1 cellular context compared by ENCODE assay signal in the genomic region with DNA sequence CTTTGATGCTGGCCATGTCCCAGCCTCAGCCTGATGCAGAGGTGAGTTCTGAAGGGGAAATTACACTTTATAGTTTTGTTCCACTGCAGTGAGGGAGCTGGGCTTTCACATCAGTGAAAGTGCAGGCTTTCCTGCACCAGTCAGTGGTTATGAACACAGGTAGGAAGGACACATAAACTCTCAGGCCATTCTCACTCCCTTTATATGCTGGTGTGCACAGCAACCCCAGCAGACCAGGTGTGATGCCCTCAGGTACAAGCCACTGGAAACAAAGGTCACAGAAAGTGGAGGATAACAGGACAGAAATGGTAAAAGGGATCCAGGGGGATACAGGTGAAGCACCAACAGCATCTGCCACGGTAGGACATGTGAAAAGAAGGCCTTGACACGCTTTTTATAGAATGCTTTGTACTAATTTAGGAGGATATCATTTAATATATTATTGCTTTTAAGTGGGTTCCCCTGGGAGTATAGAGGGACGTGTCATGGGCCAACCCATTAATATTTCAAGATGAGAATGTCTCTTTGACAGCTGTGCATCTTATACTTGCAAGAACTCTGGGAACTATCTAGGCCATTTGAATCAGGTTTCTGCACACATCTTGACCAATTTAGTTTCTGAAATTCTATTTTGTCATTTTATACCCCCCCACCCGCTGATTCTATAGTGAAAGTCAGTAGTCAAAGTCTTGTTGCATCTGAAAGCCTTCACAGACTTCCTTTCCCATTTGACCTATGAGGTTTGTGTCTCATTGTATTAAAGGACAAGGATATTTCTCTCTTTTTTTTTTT.
A peak's percentile ranks its signal among the peaks of the same experiment; 100 is the strongest.
TF ChIP-seq lines count a peak whose summit lies in the region.

No MANE protein-coding gene starts in this region.

TF ChIP-seq in GM12878, 131 proteins besides CTCF, POLR2A, EP300 and RAD21 (continued from another document and continues in another):
- TF ChIP-seq, protein P1, sequence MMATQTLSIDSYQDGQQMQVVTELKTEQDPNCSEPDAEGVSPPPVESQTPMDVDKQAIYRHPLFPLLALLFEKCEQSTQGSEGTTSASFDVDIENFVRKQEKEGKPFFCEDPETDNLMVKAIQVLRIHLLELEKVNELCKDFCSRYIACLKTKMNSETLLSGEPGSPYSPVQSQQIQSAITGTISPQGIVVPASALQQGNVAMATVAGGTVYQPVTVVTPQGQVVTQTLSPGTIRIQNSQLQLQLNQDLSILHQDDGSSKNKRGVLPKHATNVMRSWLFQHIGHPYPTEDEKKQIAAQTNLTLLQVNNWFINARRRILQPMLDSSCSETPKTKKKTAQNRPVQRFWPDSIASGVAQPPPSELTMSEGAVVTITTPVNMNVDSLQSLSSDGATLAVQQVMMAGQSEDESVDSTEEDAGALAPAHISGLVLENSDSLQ (IDR thresholded peaks at IDR 0.05), result peak; percentile 68; the same call in 1 of the 2 replicates
- TF ChIP-seq, protein P2, sequence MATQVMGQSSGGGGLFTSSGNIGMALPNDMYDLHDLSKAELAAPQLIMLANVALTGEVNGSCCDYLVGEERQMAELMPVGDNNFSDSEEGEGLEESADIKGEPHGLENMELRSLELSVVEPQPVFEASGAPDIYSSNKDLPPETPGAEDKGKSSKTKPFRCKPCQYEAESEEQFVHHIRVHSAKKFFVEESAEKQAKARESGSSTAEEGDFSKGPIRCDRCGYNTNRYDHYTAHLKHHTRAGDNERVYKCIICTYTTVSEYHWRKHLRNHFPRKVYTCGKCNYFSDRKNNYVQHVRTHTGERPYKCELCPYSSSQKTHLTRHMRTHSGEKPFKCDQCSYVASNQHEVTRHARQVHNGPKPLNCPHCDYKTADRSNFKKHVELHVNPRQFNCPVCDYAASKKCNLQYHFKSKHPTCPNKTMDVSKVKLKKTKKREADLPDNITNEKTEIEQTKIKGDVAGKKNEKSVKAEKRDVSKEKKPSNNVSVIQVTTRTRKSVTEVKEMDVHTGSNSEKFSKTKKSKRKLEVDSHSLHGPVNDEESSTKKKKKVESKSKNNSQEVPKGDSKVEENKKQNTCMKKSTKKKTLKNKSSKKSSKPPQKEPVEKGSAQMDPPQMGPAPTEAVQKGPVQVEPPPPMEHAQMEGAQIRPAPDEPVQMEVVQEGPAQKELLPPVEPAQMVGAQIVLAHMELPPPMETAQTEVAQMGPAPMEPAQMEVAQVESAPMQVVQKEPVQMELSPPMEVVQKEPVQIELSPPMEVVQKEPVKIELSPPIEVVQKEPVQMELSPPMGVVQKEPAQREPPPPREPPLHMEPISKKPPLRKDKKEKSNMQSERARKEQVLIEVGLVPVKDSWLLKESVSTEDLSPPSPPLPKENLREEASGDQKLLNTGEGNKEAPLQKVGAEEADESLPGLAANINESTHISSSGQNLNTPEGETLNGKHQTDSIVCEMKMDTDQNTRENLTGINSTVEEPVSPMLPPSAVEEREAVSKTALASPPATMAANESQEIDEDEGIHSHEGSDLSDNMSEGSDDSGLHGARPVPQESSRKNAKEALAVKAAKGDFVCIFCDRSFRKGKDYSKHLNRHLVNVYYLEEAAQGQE (IDR thresholded peaks at IDR 0.05; ENCODE audit: low read depth, low read length), result no peak
- TF ChIP-seq IKZF2 (IDR thresholded peaks at IDR 0.05), result 0 out of 4 replicates have a peak, but pooled peaks of 1 of the 2 experiments have one; percentile 9
- TF ChIP-seq RBBP5 (conservative IDR thresholded peaks at IDR 0.05), result no peak
- TF ChIP-seq, protein P3, sequence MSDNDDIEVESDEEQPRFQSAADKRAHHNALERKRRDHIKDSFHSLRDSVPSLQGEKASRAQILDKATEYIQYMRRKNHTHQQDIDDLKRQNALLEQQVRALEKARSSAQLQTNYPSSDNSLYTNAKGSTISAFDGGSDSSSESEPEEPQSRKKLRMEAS (IDR thresholded peaks at IDR 0.05; ENCODE audit: low read depth, low read length), result no peak
- TF ChIP-seq IKZF1 (conservative IDR thresholded peaks at IDR 0.05), result peak; percentile 26; the same call in 1 of the 2 replicates
- no peak for TF ChIP-seq BACH1 (IDR thresholded peaks at IDR 0.05; ENCODE audit: borderline replicate concordance)
- TF ChIP-seq, protein P4, sequence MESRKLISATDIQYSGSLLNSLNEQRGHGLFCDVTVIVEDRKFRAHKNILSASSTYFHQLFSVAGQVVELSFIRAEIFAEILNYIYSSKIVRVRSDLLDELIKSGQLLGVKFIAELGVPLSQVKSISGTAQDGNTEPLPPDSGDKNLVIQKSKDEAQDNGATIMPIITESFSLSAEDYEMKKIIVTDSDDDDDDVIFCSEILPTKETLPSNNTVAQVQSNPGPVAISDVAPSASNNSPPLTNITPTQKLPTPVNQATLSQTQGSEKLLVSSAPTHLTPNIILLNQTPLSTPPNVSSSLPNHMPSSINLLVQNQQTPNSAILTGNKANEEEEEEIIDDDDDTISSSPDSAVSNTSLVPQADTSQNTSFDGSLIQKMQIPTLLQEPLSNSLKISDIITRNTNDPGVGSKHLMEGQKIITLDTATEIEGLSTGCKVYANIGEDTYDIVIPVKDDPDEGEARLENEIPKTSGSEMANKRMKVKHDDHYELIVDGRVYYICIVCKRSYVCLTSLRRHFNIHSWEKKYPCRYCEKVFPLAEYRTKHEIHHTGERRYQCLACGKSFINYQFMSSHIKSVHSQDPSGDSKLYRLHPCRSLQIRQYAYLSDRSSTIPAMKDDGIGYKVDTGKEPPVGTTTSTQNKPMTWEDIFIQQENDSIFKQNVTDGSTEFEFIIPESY (IDR thresholded peaks at IDR 0.05), result no peak
- no peak for TF ChIP-seq SUPT20H (IDR thresholded peaks at IDR 0.05; ENCODE audit: borderline replicate concordance, control insufficient read depth, low read depth, low read length)
- TF ChIP-seq FOS (IDR thresholded peaks at IDR 0.05; ENCODE audit: borderline replicate concordance, extremely low read depth, insufficient read length), result no peak
- no peak for TF ChIP-seq SRF (IDR thresholded peaks at IDR 0.05; ENCODE audit: low read depth in 2 of 2, low read length in 2 of 2)
- TF ChIP-seq PML (IDR thresholded peaks at IDR 0.05; ENCODE audit: low read length), result peak; percentile 62
- peak; percentile 23; the same call in 1 of the 2 replicates for TF ChIP-seq TBL1XR1 (IDR thresholded peaks at IDR 0.05; ENCODE audit: low read depth, low read length)
- TF ChIP-seq, protein P5, sequence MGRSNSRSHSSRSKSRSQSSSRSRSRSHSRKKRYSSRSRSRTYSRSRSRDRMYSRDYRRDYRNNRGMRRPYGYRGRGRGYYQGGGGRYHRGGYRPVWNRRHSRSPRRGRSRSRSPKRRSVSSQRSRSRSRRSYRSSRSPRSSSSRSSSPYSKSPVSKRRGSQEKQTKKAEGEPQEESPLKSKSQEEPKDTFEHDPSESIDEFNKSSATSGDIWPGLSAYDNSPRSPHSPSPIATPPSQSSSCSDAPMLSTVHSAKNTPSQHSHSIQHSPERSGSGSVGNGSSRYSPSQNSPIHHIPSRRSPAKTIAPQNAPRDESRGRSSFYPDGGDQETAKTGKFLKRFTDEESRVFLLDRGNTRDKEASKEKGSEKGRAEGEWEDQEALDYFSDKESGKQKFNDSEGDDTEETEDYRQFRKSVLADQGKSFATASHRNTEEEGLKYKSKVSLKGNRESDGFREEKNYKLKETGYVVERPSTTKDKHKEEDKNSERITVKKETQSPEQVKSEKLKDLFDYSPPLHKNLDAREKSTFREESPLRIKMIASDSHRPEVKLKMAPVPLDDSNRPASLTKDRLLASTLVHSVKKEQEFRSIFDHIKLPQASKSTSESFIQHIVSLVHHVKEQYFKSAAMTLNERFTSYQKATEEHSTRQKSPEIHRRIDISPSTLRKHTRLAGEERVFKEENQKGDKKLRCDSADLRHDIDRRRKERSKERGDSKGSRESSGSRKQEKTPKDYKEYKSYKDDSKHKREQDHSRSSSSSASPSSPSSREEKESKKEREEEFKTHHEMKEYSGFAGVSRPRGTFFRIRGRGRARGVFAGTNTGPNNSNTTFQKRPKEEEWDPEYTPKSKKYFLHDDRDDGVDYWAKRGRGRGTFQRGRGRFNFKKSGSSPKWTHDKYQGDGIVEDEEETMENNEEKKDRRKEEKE (IDR thresholded peaks at IDR 0.05), result no peak
- TF ChIP-seq MXI1 (IDR thresholded peaks at IDR 0.05; ENCODE audit: low read depth, low read length), result no peak
- no peak for TF ChIP-seq SPI1 (IDR thresholded peaks at IDR 0.05; ENCODE audit: borderline replicate concordance, insufficient read depth, low read depth, low read length)
- TF ChIP-seq KAT2A (conservative IDR thresholded peaks at IDR 0.05; ENCODE audit: control insufficient read depth, low read depth, low read length), result no peak
- 0 out of 2 replicates have a peak, but pooled peaks have one; percentile 8 for TF ChIP-seq GABPA (IDR thresholded peaks at IDR 0.05; ENCODE audit: low read depth)
- peak; percentile 83; the same call in 1 of the 2 replicates for TF ChIP-seq NFIC (IDR thresholded peaks at IDR 0.05; ENCODE audit: low read depth, low read length)
- TF ChIP-seq, protein P6, sequence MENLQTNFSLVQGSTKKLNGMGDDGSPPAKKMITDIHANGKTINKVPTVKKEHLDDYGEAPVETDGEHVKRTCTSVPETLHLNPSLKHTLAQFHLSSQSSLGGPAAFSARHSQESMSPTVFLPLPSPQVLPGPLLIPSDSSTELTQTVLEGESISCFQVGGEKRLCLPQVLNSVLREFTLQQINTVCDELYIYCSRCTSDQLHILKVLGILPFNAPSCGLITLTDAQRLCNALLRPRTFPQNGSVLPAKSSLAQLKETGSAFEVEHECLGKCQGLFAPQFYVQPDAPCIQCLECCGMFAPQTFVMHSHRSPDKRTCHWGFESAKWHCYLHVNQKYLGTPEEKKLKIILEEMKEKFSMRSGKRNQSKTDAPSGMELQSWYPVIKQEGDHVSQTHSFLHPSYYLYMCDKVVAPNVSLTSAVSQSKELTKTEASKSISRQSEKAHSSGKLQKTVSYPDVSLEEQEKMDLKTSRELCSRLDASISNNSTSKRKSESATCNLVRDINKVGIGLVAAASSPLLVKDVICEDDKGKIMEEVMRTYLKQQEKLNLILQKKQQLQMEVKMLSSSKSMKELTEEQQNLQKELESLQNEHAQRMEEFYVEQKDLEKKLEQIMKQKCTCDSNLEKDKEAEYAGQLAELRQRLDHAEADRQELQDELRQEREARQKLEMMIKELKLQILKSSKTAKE (IDR thresholded peaks at IDR 0.05; ENCODE audit: low read depth, poor library complexity, severe bottlenecking), result no peak
- TF ChIP-seq, protein P7, sequence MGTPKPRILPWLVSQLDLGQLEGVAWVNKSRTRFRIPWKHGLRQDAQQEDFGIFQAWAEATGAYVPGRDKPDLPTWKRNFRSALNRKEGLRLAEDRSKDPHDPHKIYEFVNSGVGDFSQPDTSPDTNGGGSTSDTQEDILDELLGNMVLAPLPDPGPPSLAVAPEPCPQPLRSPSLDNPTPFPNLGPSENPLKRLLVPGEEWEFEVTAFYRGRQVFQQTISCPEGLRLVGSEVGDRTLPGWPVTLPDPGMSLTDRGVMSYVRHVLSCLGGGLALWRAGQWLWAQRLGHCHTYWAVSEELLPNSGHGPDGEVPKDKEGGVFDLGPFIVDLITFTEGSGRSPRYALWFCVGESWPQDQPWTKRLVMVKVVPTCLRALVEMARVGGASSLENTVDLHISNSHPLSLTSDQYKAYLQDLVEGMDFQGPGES (IDR thresholded peaks at IDR 0.05), result no peak
- TF ChIP-seq MEF2A (IDR thresholded peaks at IDR 0.05; ENCODE audit: insufficient read depth, low read depth, low read length), result peak; percentile 58
- peak; percentile 58; the same call in 1 of the 2 replicates for TF ChIP-seq ATF7 (IDR thresholded peaks at IDR 0.05; ENCODE audit: low read depth)
- TF ChIP-seq FOXK2 (IDR thresholded peaks at IDR 0.05), result no peak
- TF ChIP-seq, protein P8, sequence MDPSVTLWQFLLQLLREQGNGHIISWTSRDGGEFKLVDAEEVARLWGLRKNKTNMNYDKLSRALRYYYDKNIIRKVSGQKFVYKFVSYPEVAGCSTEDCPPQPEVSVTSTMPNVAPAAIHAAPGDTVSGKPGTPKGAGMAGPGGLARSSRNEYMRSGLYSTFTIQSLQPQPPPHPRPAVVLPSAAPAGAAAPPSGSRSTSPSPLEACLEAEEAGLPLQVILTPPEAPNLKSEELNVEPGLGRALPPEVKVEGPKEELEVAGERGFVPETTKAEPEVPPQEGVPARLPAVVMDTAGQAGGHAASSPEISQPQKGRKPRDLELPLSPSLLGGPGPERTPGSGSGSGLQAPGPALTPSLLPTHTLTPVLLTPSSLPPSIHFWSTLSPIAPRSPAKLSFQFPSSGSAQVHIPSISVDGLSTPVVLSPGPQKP (IDR thresholded peaks at IDR 0.05; ENCODE audit: low read depth, low read length), result no peak
- TF ChIP-seq SMAD1 (IDR thresholded peaks at IDR 0.05; ENCODE audit: low read depth, partially characterized antibody), result no peak
- no peak for TF ChIP-seq NBN (IDR thresholded peaks at IDR 0.05)
- TF ChIP-seq, protein P9, sequence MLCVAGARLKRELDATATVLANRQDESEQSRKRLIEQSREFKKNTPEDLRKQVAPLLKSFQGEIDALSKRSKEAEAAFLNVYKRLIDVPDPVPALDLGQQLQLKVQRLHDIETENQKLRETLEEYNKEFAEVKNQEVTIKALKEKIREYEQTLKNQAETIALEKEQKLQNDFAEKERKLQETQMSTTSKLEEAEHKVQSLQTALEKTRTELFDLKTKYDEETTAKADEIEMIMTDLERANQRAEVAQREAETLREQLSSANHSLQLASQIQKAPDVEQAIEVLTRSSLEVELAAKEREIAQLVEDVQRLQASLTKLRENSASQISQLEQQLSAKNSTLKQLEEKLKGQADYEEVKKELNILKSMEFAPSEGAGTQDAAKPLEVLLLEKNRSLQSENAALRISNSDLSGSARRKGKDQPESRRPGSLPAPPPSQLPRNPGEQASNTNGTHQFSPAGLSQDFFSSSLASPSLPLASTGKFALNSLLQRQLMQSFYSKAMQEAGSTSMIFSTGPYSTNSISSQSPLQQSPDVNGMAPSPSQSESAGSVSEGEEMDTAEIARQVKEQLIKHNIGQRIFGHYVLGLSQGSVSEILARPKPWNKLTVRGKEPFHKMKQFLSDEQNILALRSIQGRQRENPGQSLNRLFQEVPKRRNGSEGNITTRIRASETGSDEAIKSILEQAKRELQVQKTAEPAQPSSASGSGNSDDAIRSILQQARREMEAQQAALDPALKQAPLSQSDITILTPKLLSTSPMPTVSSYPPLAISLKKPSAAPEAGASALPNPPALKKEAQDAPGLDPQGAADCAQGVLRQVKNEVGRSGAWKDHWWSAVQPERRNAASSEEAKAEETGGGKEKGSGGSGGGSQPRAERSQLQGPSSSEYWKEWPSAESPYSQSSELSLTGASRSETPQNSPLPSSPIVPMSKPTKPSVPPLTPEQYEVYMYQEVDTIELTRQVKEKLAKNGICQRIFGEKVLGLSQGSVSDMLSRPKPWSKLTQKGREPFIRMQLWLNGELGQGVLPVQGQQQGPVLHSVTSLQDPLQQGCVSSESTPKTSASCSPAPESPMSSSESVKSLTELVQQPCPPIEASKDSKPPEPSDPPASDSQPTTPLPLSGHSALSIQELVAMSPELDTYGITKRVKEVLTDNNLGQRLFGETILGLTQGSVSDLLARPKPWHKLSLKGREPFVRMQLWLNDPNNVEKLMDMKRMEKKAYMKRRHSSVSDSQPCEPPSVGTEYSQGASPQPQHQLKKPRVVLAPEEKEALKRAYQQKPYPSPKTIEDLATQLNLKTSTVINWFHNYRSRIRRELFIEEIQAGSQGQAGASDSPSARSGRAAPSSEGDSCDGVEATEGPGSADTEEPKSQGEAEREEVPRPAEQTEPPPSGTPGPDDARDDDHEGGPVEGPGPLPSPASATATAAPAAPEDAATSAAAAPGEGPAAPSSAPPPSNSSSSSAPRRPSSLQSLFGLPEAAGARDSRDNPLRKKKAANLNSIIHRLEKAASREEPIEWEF (IDR thresholded peaks at IDR 0.05; ENCODE audit: insufficient replicate concordance, low read depth, low read length), result peak; percentile 38
- TF ChIP-seq PAX5 (IDR thresholded peaks at IDR 0.05; ENCODE audit: borderline replicate concordance, low read depth, low read length), result no peak
- TF ChIP-seq IRF4 (IDR thresholded peaks at IDR 0.05; ENCODE audit: low read depth, low read length), result 0 out of 2 replicates have a peak, but pooled peaks have one; percentile 10
- no peak for TF ChIP-seq NRF1 (conservative IDR thresholded peaks at IDR 0.05; ENCODE audit: low read depth, low read length)
- no peak for TF ChIP-seq ZNF384 (IDR thresholded peaks at IDR 0.05; ENCODE audit: borderline replicate concordance, low read depth, low read length)
- 0 out of 2 replicates have a peak, but pooled peaks have one; percentile 26 for TF ChIP-seq HDGF (IDR thresholded peaks at IDR 0.05)
